ENCODE assay signal across 11 cellular contexts in the genomic region with DNA sequence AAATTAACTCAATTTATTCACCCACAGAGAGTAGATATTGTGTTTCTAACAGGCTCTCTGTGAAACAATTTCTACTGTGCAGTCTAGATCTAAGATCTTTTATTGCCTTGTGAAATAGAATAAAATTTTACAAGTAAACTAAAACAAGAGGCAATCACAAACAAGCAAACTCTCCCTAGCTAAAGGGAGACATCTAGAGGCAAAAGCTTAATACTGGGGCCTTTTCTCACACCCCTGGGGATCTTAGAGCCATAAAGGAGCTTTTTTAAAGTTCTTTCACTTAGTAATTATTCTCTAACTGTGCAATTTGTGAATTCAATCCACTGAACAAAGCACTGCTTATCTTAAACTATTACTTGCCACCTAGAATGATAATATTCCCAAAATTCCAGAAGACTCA. TPM values are rescaled to one million over a fixed set of nuclear protein-coding genes. Genes with fewer than 3 reads are reported as not detected.
DNase-seq lines count a peak whose midpoint lies in the region; ATAC-seq and TF ChIP-seq lines count a peak whose summit lies in the region.
"Had no signal": no experiment of that assay in that cellular context is flagged by ENCODE, and none has a peak within 500 bp of the region (broad histone marks: within the 10 kb centered on the region; RNA-seq: fewer than 3 reads in every experiment).

No MANE protein-coding gene starts in this region.

- H3K27me3 Mint-ChIP-seq in activated CD8-positive, alpha-beta T cell treated with anti-CD3 and anti-CD28 coated beads for 36 hours, result no peaks in the 10 kb centered on the region
- no peaks in the 10 kb centered on the region for H3K27me3 Mint-ChIP-seq in activated CD8-positive, alpha-beta T cell treated with anti-CD3 and anti-CD28 coated beads, Interleukin-2, amount 10 ng/mL, durations not matched to agents 7 days and 5 days (ENCODE audit: low read depth)

- intact Hi-C loops in activated CD8-positive, alpha-beta T cell treated with anti-CD3 and anti-CD28 coated beads for 36 hours (cut with micrococcal nuclease), result no loop called here

- H3K4me3 ChIP-seq in foreskin fibroblast (ENCODE audit: low read depth in 1 of 2, low read length in 2 of 2), result no peak overlapping the region
- H3K4me3 ChIP-seq: suprapubic skin had no signal

- H3K27ac Mint-ChIP-seq in activated CD8-positive, alpha-beta T cell treated with anti-CD3 and anti-CD28 coated beads for 36 hours, result no peak overlapping the region
- no peak overlapping the region for H3K27ac Mint-ChIP-seq in activated CD8-positive, alpha-beta T cell treated with anti-CD3 and anti-CD28 coated beads, Interleukin-2, amount 10 ng/mL, durations not matched to agents 7 days and 5 days

- H3K36me3 Mint-ChIP-seq in activated CD8-positive, alpha-beta T cell treated with anti-CD3 and anti-CD28 coated beads for 36 hours (ENCODE audit: low read depth), result peaks cover 38% of the 10 kb centered on the region
- H3K36me3 Mint-ChIP-seq in activated CD8-positive, alpha-beta T cell treated with anti-CD3 and anti-CD28 coated beads, Interleukin-2, amount 10 ng/mL, durations not matched to agents 7 days and 5 days (ENCODE audit: low read depth), result peaks cover 50% of the 10 kb centered on the region

- TF ChIP-seq CTCF in AG09319 (IDR thresholded peaks at IDR 0.05; ENCODE audit: low read depth, low read length) (peak; percentile 60), foreskin fibroblast (IDR thresholded peaks at IDR 0.05; ENCODE audit: low read depth, low read length) (peak; percentile 64)
- TF ChIP-seq CTCF in activated CD8-positive, alpha-beta T cell treated with anti-CD3 and anti-CD28 coated beads for 36 hours (IDR thresholded peaks at IDR 0.05), result no peak

- H3K9me3 Mint-ChIP-seq in activated CD8-positive, alpha-beta T cell treated with anti-CD3 and anti-CD28 coated beads for 36 hours, result no peaks in the 10 kb centered on the region
- no peaks in the 10 kb centered on the region for H3K9me3 Mint-ChIP-seq in activated CD8-positive, alpha-beta T cell treated with anti-CD3 and anti-CD28 coated beads, Interleukin-2, amount 10 ng/mL, durations not matched to agents 7 days and 5 days (ENCODE audit: insufficient read depth)

- POLR2A ChIA-PET in activated CD8-positive, alpha-beta T cell treated with anti-CD3 and anti-CD28 coated beads for 36 hours (lab: Charles Lee), result interaction anchor here (1.0 kb wide), 1 partner anchor 115 kb away, joined by 3 read pairs; no protein-coding TSS in a partner anchor
- POLR2A ChIA-PET in activated CD8-positive, alpha-beta T cell treated with anti-CD3 and anti-CD28 coated beads, Interleukin-2, amount 10 ng/mL, durations not matched to agents 7 days and 5 days (lab: Charles Lee), result no interaction called here

- H3K4me3 Mint-ChIP-seq in activated CD8-positive, alpha-beta T cell treated with anti-CD3 and anti-CD28 coated beads for 36 hours, result no peak overlapping the region
- no peak overlapping the region for H3K4me3 Mint-ChIP-seq in activated CD8-positive, alpha-beta T cell treated with anti-CD3 and anti-CD28 coated beads, Interleukin-2, amount 10 ng/mL, durations not matched to agents 7 days and 5 days

- no peak for ATAC-seq in activated CD8-positive, alpha-beta T cell treated with anti-CD3 and anti-CD28 coated beads for 36 hours
- ATAC-seq in activated CD8-positive, alpha-beta T cell treated with anti-CD3 and anti-CD28 coated beads, Interleukin-2, amount 10 ng/mL, durations not matched to agents 7 days and 5 days, result no peak
- no peak for ATAC-seq in HG03442 (IDR thresholded peaks at IDR 0.05; ENCODE audit: unreplicated experiment)
- no peak for ATAC-seq in GM21737 (IDR thresholded peaks at IDR 0.05; ENCODE audit: unreplicated experiment)

- peaks cover 7% of the 10 kb centered on the region for H3K4me1 Mint-ChIP-seq in activated CD8-positive, alpha-beta T cell treated with anti-CD3 and anti-CD28 coated beads for 36 hours (ENCODE audit: low read depth)
- H3K4me1 Mint-ChIP-seq in activated CD8-positive, alpha-beta T cell treated with anti-CD3 and anti-CD28 coated beads, Interleukin-2, amount 10 ng/mL, durations not matched to agents 7 days and 5 days (ENCODE audit: low read depth), result no peaks in the 10 kb centered on the region

- DNase-seq in AG09319 (ENCODE audit: extremely low read depth, low read depth), result no peak
- DNase-seq in HCEC 1CT, result peak; percentile 39
- DNase-seq in SW480 (ENCODE audit: low spot score), result peak; percentile 15
- DNase-seq in foreskin fibroblast, result peak in 1 of 2 donors; percentile 61
- DNase-seq in activated CD8-positive, alpha-beta T cell treated with anti-CD3 and anti-CD28 coated beads for 36 hours, result no peak
- no peak for DNase-seq in activated CD8-positive, alpha-beta T cell treated with anti-CD3 and anti-CD28 coated beads, Interleukin-2, amount 10 ng/mL, durations not matched to agents 7 days and 5 days
- DNase-seq: anterior cingulate cortex, islet precursor cell had no signal

- CTCF ChIA-PET in activated CD8-positive, alpha-beta T cell treated with anti-CD3 and anti-CD28 coated beads for 36 hours (lab: Charles Lee), result interaction anchor here (1.3 to 3.1 kb wide), 3 partner anchors 10 to 19 kb away, joined by 3 to 18 read pairs (median 3); no protein-coding TSS in a partner anchor
- CTCF ChIA-PET in activated CD8-positive, alpha-beta T cell treated with anti-CD3 and anti-CD28 coated beads, Interleukin-2, amount 10 ng/mL, durations not matched to agents 7 days and 5 days (lab: Charles Lee), result interaction anchor here (0.9 to 2.2 kb wide), 6 partner anchors 10 to 266 kb away, joined by 3 to 13 read pairs (median 4); a partner anchor contains a TSS

RNA-seq across cellular contexts. Expression of a gene that starts 19.7 kb away (rescaled TPM):
- total RNA-seq in activated CD8-positive, alpha-beta T cell treated with anti-CD3 and anti-CD28 coated beads for 36 hours, result 10 to 100 TPM; 32.0 to 36.6 TPM
- 10 to 100 TPM; 29.2 to 31.1 TPM for total RNA-seq in activated CD8-positive, alpha-beta T cell treated with anti-CD3 and anti-CD28 coated beads, Interleukin-2, amount 10 ng/mL, durations not matched to agents 7 days and 5 days

RNA-seq across cellular contexts. Expression of a gene that starts 27.3 kb away (rescaled TPM):
- 1 to 10 TPM; 6.9 to 7.1 TPM for total RNA-seq in activated CD8-positive, alpha-beta T cell treated with anti-CD3 and anti-CD28 coated beads for 36 hours
- 1 to 10 TPM; 4.4 to 5.9 TPM for total RNA-seq in activated CD8-positive, alpha-beta T cell treated with anti-CD3 and anti-CD28 coated beads, Interleukin-2, amount 10 ng/mL, durations not matched to agents 7 days and 5 days

RNA-seq across cellular contexts. Expression of a gene that starts 27.7 kb away (rescaled TPM):
- total RNA-seq in activated CD8-positive, alpha-beta T cell treated with anti-CD3 and anti-CD28 coated beads for 36 hours, result 10 to 100 TPM; 38.6 to 39.1 TPM
- total RNA-seq in activated CD8-positive, alpha-beta T cell treated with anti-CD3 and anti-CD28 coated beads, Interleukin-2, amount 10 ng/mL, durations not matched to agents 7 days and 5 days, result 10 to 100 TPM; 17.8 to 18.3 TPM

RNA-seq across cellular contexts. Expression of a gene that starts 59.9 kb away (rescaled TPM):
- not detected for total RNA-seq in activated CD8-positive, alpha-beta T cell treated with anti-CD3 and anti-CD28 coated beads for 36 hours
- total RNA-seq in activated CD8-positive, alpha-beta T cell treated with anti-CD3 and anti-CD28 coated beads, Interleukin-2, amount 10 ng/mL, durations not matched to agents 7 days and 5 days, result not detected

Comparison
In these comparisons a context has a peak if more than half of its experiments do, and no peak if none do; other contexts are left out.
1. DNase-seq: peak in HCEC 1CT (single experiment) and SW480 (single experiment); none in AG09319 (single experiment), activated CD8-positive, alpha-beta T cell treated with anti-CD3 and anti-CD28 coated beads for 36 hours (single experiment) and activated CD8-positive, alpha-beta T cell treated with anti-CD3 and anti-CD28 coated beads, Interleukin-2, amount 10 ng/mL, durations not matched to agents 7 days and 5 days (single experiment).